ENCODE assay signal across 22 cellular contexts in the genomic region with DNA sequence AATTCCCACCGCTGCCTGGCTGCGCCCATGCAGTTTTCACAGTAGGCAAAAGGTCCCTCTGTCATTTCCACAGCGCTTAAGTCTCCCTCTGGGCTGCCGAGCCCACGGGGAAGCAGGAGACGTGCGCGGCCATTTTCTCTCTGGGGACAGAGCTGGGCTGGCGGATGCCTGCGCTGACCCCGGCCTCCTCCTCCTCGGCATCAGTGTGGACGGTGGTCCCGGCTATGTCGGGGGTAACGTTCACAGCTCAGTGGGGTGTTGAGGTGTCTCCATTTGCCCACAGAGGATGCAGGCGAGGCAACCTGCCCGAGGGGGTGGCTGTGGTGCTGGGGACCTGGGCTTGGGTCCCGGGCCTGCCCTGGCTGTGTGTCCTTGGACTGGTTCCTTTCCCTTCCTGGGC. TPM values are rescaled to one million over a fixed set of nuclear protein-coding genes. Genes with fewer than 3 reads are reported as not detected.
"Had no signal": no experiment of that assay in that cellular context is flagged by ENCODE, and none has a peak within 500 bp of the region (broad histone marks: within the 10 kb centered on the region; RNA-seq: fewer than 3 reads in every experiment).

No MANE protein-coding gene starts in this region.

- H3K4me2 ChIP-seq: smooth muscle cell had no signal

- H3K4me3 ChIP-seq: lower lobe of right lung, psoas muscle, right lobe of liver, smooth muscle cell, tibial nerve, upper lobe of right lung had no signal

- H3K9ac ChIP-seq: parathyroid adenoma had no signal

- H2AFZ ChIP-seq: parathyroid adenoma had no signal

- H3K27me3 ChIP-seq: right lobe of liver, upper lobe of right lung had no signal

- H3K9me3 ChIP-seq: lower lobe of right lung, psoas muscle, right lobe of liver, tibial nerve, upper lobe of right lung had no signal

- ATAC-seq: left cardiac atrium; lower lobe of right lung; naive thymus-derived CD8-positive, alpha-beta T cell; psoas muscle; stimulated activated naive CD8-positive, alpha-beta T cell treated with anti-CD3 and anti-CD28 coated beads, Interleukin-15, amount 100 ng/mL, for 72 hours; upper lobe of right lung had no signal

- DNase-seq: hypothalamus; islet precursor cell; kidney glomerular epithelial cell; left cardiac atrium; lower lobe of right lung; mammary epithelial cell; mesenchymal stem cell; naive thymus-derived CD8-positive, alpha-beta T cell; nucleus accumbens; stimulated activated CD4-positive, alpha-beta T cell treated with anti-CD3 and anti-CD28 coated beads, Interleukin-1b, Interleukin-23, amount 100 ng/mL, for 48 hours; stimulated activated CD4-positive, alpha-beta T cell treated with anti-CD3 and anti-CD28 coated beads, Interleukin-2, amount 100 ng/mL, for 48 hours; stimulated activated CD4-positive, alpha-beta T cell treated with anti-CD3 and anti-CD28 coated beads, Interleukin-4, amount 100 ng/mL, for 4 hours; stimulated activated CD8-positive, alpha-beta memory T cell treated with anti-CD3 and anti-CD28 coated beads, Interleukin-4, amount 100 ng/mL, for 48 hours; stimulated activated naive CD4-positive, alpha-beta T cell treated with Interleukin-2 at 50 U/mL for 16 hours; stimulated activated naive CD8-positive, alpha-beta T cell treated with anti-CD3 and anti-CD28 coated beads, Interleukin-15, amount 100 ng/mL, for 72 hours; substantia nigra; upper lobe of right lung had no signal

- H3K27ac ChIP-seq: lower lobe of right lung, parathyroid adenoma, psoas muscle, tibial nerve, upper lobe of right lung had no signal

- H3K4me1 ChIP-seq: lower lobe of right lung, parathyroid adenoma, psoas muscle, tibial nerve, upper lobe of right lung had no signal

RNA-seq across cellular contexts. Expression of a gene that starts 18.4 kb away (rescaled TPM):
- total RNA-seq: naive thymus-derived CD8-positive, alpha-beta T cell had no signal
- polyA plus RNA-seq: naive thymus-derived CD8-positive, alpha-beta T cell had no signal
